ENCODE assay signal across 1 cellular context in the genomic region with DNA sequence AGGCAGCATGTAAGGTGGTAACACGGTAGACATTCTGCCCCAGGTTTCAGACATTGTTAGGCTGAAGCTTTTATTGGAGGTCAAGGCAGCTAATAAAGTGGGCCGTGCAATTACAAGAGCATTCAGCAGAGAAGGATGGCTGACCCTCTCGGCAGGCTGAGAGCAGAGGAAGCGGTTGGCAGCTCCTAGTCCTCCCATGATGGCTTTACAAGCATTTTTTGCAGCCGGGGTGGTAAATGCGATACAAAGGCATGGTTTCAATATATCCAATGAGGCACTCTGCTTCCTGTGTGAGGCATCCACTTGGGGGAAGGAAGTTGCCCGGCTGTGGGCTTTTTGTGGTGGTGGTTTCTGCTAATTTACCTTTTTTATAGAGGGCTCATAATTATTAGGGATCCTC.
TF ChIP-seq lines count a peak whose summit lies in the region.

No MANE protein-coding gene starts in this region.

TF ChIP-seq in HepG2, 621 proteins besides CTCF, POLR2A, EP300 and RAD21:
- TF ChIP-seq ZNF598 (CRISPR knock-in tag; IDR thresholded peaks at IDR 0.05; ENCODE audit: borderline replicate concordance) = no peak
- no peak for TF ChIP-seq MAFF (IDR thresholded peaks at IDR 0.05; ENCODE audit: low read depth, low read length)
- TF ChIP-seq NR2C2 (CRISPR knock-in tag; IDR thresholded peaks at IDR 0.05; ENCODE audit: borderline replicate concordance) = no peak
- TF ChIP-seq, protein P1, sequence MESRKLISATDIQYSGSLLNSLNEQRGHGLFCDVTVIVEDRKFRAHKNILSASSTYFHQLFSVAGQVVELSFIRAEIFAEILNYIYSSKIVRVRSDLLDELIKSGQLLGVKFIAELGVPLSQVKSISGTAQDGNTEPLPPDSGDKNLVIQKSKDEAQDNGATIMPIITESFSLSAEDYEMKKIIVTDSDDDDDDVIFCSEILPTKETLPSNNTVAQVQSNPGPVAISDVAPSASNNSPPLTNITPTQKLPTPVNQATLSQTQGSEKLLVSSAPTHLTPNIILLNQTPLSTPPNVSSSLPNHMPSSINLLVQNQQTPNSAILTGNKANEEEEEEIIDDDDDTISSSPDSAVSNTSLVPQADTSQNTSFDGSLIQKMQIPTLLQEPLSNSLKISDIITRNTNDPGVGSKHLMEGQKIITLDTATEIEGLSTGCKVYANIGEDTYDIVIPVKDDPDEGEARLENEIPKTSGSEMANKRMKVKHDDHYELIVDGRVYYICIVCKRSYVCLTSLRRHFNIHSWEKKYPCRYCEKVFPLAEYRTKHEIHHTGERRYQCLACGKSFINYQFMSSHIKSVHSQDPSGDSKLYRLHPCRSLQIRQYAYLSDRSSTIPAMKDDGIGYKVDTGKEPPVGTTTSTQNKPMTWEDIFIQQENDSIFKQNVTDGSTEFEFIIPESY (CRISPR knock-in tag; IDR thresholded peaks at IDR 0.05) = no peak
- no peak for TF ChIP-seq KLF9 (CRISPR knock-in tag; IDR thresholded peaks at IDR 0.05; ENCODE audit: low read depth)
- TF ChIP-seq, protein P2, sequence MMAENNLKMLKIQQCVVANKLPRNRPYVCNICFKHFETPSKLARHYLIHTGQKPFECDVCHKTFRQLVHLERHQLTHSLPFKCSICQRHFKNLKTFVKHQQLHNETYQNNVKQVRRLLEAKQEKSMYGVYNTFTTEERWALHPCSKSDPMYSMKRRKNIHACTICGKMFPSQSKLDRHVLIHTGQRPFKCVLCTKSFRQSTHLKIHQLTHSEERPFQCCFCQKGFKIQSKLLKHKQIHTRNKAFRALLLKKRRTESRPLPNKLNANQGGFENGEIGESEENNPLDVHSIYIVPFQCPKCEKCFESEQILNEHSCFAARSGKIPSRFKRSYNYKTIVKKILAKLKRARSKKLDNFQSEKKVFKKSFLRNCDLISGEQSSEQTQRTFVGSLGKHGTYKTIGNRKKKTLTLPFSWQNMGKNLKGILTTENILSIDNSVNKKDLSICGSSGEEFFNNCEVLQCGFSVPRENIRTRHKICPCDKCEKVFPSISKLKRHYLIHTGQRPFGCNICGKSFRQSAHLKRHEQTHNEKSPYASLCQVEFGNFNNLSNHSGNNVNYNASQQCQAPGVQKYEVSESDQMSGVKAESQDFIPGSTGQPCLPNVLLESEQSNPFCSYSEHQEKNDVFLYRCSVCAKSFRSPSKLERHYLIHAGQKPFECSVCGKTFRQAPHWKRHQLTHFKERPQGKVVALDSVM (CRISPR knock-in tag; IDR thresholded peaks at IDR 0.05) = no peak
